ENCODE assay signal across 17 cellular contexts in the genomic region with DNA sequence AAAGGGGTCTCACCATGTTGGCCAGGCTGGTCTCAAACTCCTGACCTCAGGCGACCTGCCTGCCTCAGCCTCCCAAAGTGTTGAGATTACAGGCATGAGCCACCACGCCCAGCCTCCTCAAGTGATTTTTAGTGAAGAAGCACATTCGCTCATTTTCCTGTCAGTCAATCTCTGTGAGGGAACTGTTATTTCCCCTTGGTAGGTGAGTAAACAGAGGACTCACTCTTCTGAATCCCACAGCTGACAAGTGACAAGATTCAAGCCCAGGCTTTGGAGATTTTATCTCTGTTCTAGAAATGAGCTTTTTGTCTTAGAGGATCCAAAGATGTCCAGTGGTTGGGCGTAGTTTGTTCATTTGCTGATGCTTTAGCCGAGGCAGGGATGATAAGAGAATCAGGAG. TPM values are rescaled to one million over a fixed set of nuclear protein-coding genes. Genes with fewer than 3 reads are reported as not detected.
DNase-seq lines count a peak whose midpoint lies in the region; ATAC-seq and TF ChIP-seq lines count a peak whose summit lies in the region.
"Had no signal": no experiment of that assay in that cellular context is flagged by ENCODE, and none has a peak within 500 bp of the region (broad histone marks: within the 10 kb centered on the region; RNA-seq: fewer than 3 reads in every experiment).

No MANE protein-coding gene starts in this region.

- peaks cover 4% of the 10 kb centered on the region; the same call in 1 of the 2 replicates for H3K36me3 Mint-ChIP-seq in WTC11
- H3K36me3 Mint-ChIP-seq: CD8-positive, alpha-beta memory T cell had no signal

- POLR2A ChIA-PET in HEK293T (lab: Yijun Ruan, JAX) (interaction anchor here (0.6 kb wide), 1 partner anchor 414 kb away, joined by 3 read pairs; no protein-coding TSS in a partner anchor), WTC11 (lab: Charles Lee) (no interaction called here)

- no peak overlapping the region for H3K4me3 Mint-ChIP-seq in WTC11
- H3K4me3 Mint-ChIP-seq: CD8-positive, alpha-beta memory T cell; immature natural killer cell had no signal

- no peaks in the 10 kb centered on the region for H3K27me3 ChIP-seq in mucosa of stomach (ENCODE audit: control insufficient read depth, insufficient read depth, low read length)

- peak overlapping the region; percentile 56 for H3K9ac ChIP-seq in mucosa of stomach (ENCODE audit: low read length)

- no peaks in the 10 kb centered on the region for H3K9me3 ChIP-seq in mucosa of stomach (ENCODE audit: control insufficient read depth, low read length)
- H3K9me3 ChIP-seq: spleen had no signal

- H3K4me3 ChIP-seq in mucosa of stomach (ENCODE audit: low read length), result no peak overlapping the region
- H3K4me3 ChIP-seq: spleen had no signal

- TF ChIP-seq CTCF in WTC11 (IDR thresholded peaks at IDR 0.05), result no peak

- peaks cover 7% of the 10 kb centered on the region for H3K9me3 Mint-ChIP-seq in WTC11
- H3K9me3 Mint-ChIP-seq: immature natural killer cell had no signal

- no peaks in the 10 kb centered on the region; the same call in 1 of the 2 replicates for H3K27me3 Mint-ChIP-seq in WTC11 (ENCODE audit: low read depth)

- DNase-seq in DMS153 (lab: John Stamatoyannopoulos, UW) (peak; percentile 13), HEK293T (ENCODE audit: extremely low spot score) (no peak), WTC11 (ENCODE audit: low spot score) (no peak)
- DNase-seq in activated effector memory CD4-positive, alpha-beta T cell treated with anti-CD3 and anti-CD28 coated beads, Interleukin-2, amount 50 U/mL, for 16 hours, result no peak
- no peak for DNase-seq in activated T-cell treated with anti-CD3 and anti-CD28 coated beads, Interleukin-2, amount 50 U/mL, for 48 hours
- DNase-seq: activated CD4-positive, alpha-beta T cell treated with anti-CD3 and anti-CD28 coated beads, Interleukin-2, amount 50 U/mL, for 48 hours; activated gamma-delta T cell; CD8-positive, alpha-beta memory T cell; immature natural killer cell; NCI-H1092 treated with DMSO at 0.1 percent for 48 hours; RPMI8226; spleen had no signal

- no peak overlapping the region for H3K27ac Mint-ChIP-seq in WTC11
- H3K27ac Mint-ChIP-seq: CD8-positive, alpha-beta memory T cell; immature natural killer cell had no signal

- CTCF ChIA-PET in HEK293T (lab: Yijun Ruan, JAX), result no interaction called here
- CTCF ChIA-PET in WTC11 (lab: Charles Lee), result interaction anchor here (1.2 to 1.5 kb wide), 2 partner anchors 31 to 74 kb away, joined by 3 read pairs; partner anchors contain the start of gene OMA1

- H3K36me3 ChIP-seq in mucosa of stomach (ENCODE audit: control insufficient read depth, insufficient read depth, low read length), result no peaks in the 10 kb centered on the region
- H3K36me3 ChIP-seq: spleen had no signal

- H3K4me1 ChIP-seq in mucosa of stomach (ENCODE audit: control insufficient read depth, insufficient read depth, low read length), result peaks cover 43% of the 10 kb centered on the region

- ATAC-seq in WTC11 (no peak), GM19452 (IDR thresholded peaks at IDR 0.05; ENCODE audit: unreplicated experiment) (no peak), HG03378 (IDR thresholded peaks at IDR 0.05; ENCODE audit: unreplicated experiment) (no peak)
- ATAC-seq: HCT116 had no signal

- H3K4me1 Mint-ChIP-seq in WTC11, result peaks cover 28% of the 10 kb centered on the region
- H3K4me1 Mint-ChIP-seq: CD8-positive, alpha-beta memory T cell had no signal

TF ChIP-seq in HEK293T, 16 proteins besides CTCF, POLR2A, EP300 and RAD21:
- TF ChIP-seq L3MBTL2 (conservative IDR thresholded peaks at IDR 0.05), result no peak
- TF ChIP-seq, protein P1, sequence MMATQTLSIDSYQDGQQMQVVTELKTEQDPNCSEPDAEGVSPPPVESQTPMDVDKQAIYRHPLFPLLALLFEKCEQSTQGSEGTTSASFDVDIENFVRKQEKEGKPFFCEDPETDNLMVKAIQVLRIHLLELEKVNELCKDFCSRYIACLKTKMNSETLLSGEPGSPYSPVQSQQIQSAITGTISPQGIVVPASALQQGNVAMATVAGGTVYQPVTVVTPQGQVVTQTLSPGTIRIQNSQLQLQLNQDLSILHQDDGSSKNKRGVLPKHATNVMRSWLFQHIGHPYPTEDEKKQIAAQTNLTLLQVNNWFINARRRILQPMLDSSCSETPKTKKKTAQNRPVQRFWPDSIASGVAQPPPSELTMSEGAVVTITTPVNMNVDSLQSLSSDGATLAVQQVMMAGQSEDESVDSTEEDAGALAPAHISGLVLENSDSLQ (IDR thresholded peaks at IDR 0.05), result peak; percentile 81

TF ChIP-seq in WTC11, 78 proteins besides CTCF, POLR2A, EP300 and RAD21:
- TF ChIP-seq FOXP1 (CRISPR knock-in tag; IDR thresholded peaks at IDR 0.05; ENCODE audit: borderline replicate concordance) (no peak), ZNF121 (CRISPR knock-in tag; IDR thresholded peaks at IDR 0.05) (0 out of 2 replicates have a peak, but pooled peaks have one; percentile 57)

RNA-seq across cellular contexts. Expression of gene TACSTD2, which starts 43.9 kb away (rescaled TPM):
- 0.50 to 1.2 TPM (median 0.80 TPM) in 3 replicates for total RNA-seq in WTC11 (2021)
- total RNA-seq: CD8-positive, alpha-beta memory T cell; NCI-H460 had no signal
